22 cellular contexts compared by ENCODE assay signal in genomic region chr17:64190468-64190867, GRCh38.
A peak's percentile ranks its signal among the peaks of the same experiment; 100 is the strongest.
DNase-seq lines count a peak whose midpoint lies in the region; ATAC-seq and TF ChIP-seq lines count a peak whose summit lies in the region.
"Had no signal": no experiment of that assay in that cellular context is flagged by ENCODE, and none has a peak within 500 bp of the region (broad histone marks: within the 10 kb centered on the region; RNA-seq: fewer than 3 reads in every experiment).

No MANE protein-coding gene starts in this region.

- in situ Hi-C loops in GM13977 (cut with MboI; ENCODE audit: low pct_unique_long_range_greater_than_20kb, low sequenced_read_pairs, unreplicated experiment): no loop called here

- no peak for TF ChIP-seq CTCF in neural crest cell (conservative IDR thresholded peaks at IDR 0.05)
- TF ChIP-seq CTCF in GM13977 (IDR thresholded peaks at IDR 0.05; ENCODE audit: extremely low read depth, insufficient read depth, missing control alignments): no peak

- peak; percentile 33 for ATAC-seq in esophagus mucosa
- no peak for ATAC-seq in HG03108 (IDR thresholded peaks at IDR 0.05; ENCODE audit: unreplicated experiment)
- ATAC-seq: activated CD4-positive, CD25-positive, alpha-beta regulatory T cell treated with anti-CD3 and anti-CD28 coated beads, Interleukin-2, amount 50 U/mL, for 24 hours; activated naive CD8-positive, alpha-beta T cell treated with anti-CD3 and anti-CD28 coated beads, Interleukin-2, amount 50 U/mL, for 24 hours; CD8-positive, alpha-beta T cell; GM12878; stimulated activated naive B cell treated with anti-CD40 and anti-IgM and Interleukin-4, amounts not matched to agents 10 μg/mL and 1 μg/mL and 100 μg/mL, for 72 hours had no signal

- peak; percentile 6 for DNase-seq in NCI-H1092 (lab: John Stamatoyannopoulos, UW)
- peak; percentile 50 for DNase-seq in NCI-H524 treated with DMSO at 0.1 percent for 48 hours (lab: John Stamatoyannopoulos, UW)
- DNase-seq in neural crest cell (ENCODE audit: low read depth, low spot score): no peak
- no peak for DNase-seq in H4 (ENCODE audit: low spot score)
- DNase-seq in GM13977 (ENCODE audit: low spot score): no peak
- DNase-seq: activated CD4-positive, alpha-beta memory T cell treated with anti-CD3 and anti-CD28 coated beads, Interleukin-2, amount 10 ng/mL, durations not matched to agents 7 days and 5 days; activated gamma-delta T cell; activated naive CD8-positive, alpha-beta T cell treated with anti-CD3 and anti-CD28 coated beads, Interleukin-2, amount 50 U/mL, for 24 hours; activated T-cell treated with anti-CD3 and anti-CD28 coated beads for 4 hours; brain microvascular endothelial cell; CD8-positive, alpha-beta T cell; colonic mucosa; immature natural killer cell; NCI-H2081; NCI-H446 treated with DMSO at 0.1 percent for 48 hours; nephron progenitor cell; stimulated activated CD4-positive, alpha-beta T cell treated with anti-CD3 and anti-CD28 coated beads, Interleukin-1b, Interleukin-23, amount 100 ng/mL, for 48 hours; stimulated activated naive B cell treated with anti-CD40 and anti-IgM and Interleukin-4, amounts not matched to agents 10 μg/mL and 1 μg/mL and 100 μg/mL, for 72 hours had no signal

- H3K9me3 Mint-ChIP-seq in neural crest cell: no peaks in the 10 kb centered on the region
- H3K9me3 Mint-ChIP-seq: activated CD4-positive, alpha-beta memory T cell treated with anti-CD3 and anti-CD28 coated beads, Interleukin-2, amount 10 ng/mL, durations not matched to agents 7 days and 5 days; activated naive CD8-positive, alpha-beta T cell treated with anti-CD3 and anti-CD28 coated beads, Interleukin-2, amount 50 U/mL, for 24 hours; CD8-positive, alpha-beta T cell; immature natural killer cell; nephron progenitor cell; stimulated activated naive B cell treated with anti-CD40 and anti-IgM and Interleukin-4, amounts not matched to agents 10 μg/mL and 1 μg/mL and 100 μg/mL, for 72 hours had no signal

- no peaks in the 10 kb centered on the region for H3K4me1 Mint-ChIP-seq in neural crest cell
- H3K4me1 Mint-ChIP-seq: activated naive CD8-positive, alpha-beta T cell treated with anti-CD3 and anti-CD28 coated beads, Interleukin-2, amount 50 U/mL, for 24 hours; immature natural killer cell; stimulated activated naive B cell treated with anti-CD40 and anti-IgM and Interleukin-4, amounts not matched to agents 10 μg/mL and 1 μg/mL and 100 μg/mL, for 72 hours had no signal

- H3K27me3 Mint-ChIP-seq in neural crest cell (ENCODE audit: low read depth): no peaks in the 10 kb centered on the region
- H3K27me3 Mint-ChIP-seq: activated CD4-positive, alpha-beta memory T cell treated with anti-CD3 and anti-CD28 coated beads, Interleukin-2, amount 10 ng/mL, durations not matched to agents 7 days and 5 days; activated naive CD8-positive, alpha-beta T cell treated with anti-CD3 and anti-CD28 coated beads, Interleukin-2, amount 50 U/mL, for 24 hours; stimulated activated naive B cell treated with anti-CD40 and anti-IgM and Interleukin-4, amounts not matched to agents 10 μg/mL and 1 μg/mL and 100 μg/mL, for 72 hours had no signal

- peak overlapping the region; percentile 62 for H3K27ac Mint-ChIP-seq in neural crest cell (ENCODE audit: unreplicated experiment)
- H3K27ac Mint-ChIP-seq: activated CD4-positive, alpha-beta memory T cell treated with anti-CD3 and anti-CD28 coated beads, Interleukin-2, amount 10 ng/mL, durations not matched to agents 7 days and 5 days; activated naive CD8-positive, alpha-beta T cell treated with anti-CD3 and anti-CD28 coated beads, Interleukin-2, amount 50 U/mL, for 24 hours; CD8-positive, alpha-beta T cell; immature natural killer cell; nephron progenitor cell; stimulated activated naive B cell treated with anti-CD40 and anti-IgM and Interleukin-4, amounts not matched to agents 10 μg/mL and 1 μg/mL and 100 μg/mL, for 72 hours had no signal

- H3K4me3 Mint-ChIP-seq in neural crest cell: no peak overlapping the region
- H3K4me3 Mint-ChIP-seq: activated CD4-positive, alpha-beta memory T cell treated with anti-CD3 and anti-CD28 coated beads, Interleukin-2, amount 10 ng/mL, durations not matched to agents 7 days and 5 days; activated naive CD8-positive, alpha-beta T cell treated with anti-CD3 and anti-CD28 coated beads, Interleukin-2, amount 50 U/mL, for 24 hours; CD8-positive, alpha-beta T cell; immature natural killer cell; nephron progenitor cell; stimulated activated naive B cell treated with anti-CD40 and anti-IgM and Interleukin-4, amounts not matched to agents 10 μg/mL and 1 μg/mL and 100 μg/mL, for 72 hours had no signal

- peaks cover 7% of the 10 kb centered on the region for H3K36me3 Mint-ChIP-seq in neural crest cell (ENCODE audit: low read depth)

Comparison
In these comparisons a context has a peak if more than half of its experiments do, and no peak if none do; other contexts are left out.
1. DNase-seq: peak in NCI-H1092 (single experiment) and NCI-H524 treated with DMSO at 0.1 percent for 48 hours (single experiment); none in neural crest cell (single experiment), H4 (single experiment) and GM13977 (single experiment).